Comparison of ENCODE assay signal across 15 cellular contexts in the genomic region with DNA sequence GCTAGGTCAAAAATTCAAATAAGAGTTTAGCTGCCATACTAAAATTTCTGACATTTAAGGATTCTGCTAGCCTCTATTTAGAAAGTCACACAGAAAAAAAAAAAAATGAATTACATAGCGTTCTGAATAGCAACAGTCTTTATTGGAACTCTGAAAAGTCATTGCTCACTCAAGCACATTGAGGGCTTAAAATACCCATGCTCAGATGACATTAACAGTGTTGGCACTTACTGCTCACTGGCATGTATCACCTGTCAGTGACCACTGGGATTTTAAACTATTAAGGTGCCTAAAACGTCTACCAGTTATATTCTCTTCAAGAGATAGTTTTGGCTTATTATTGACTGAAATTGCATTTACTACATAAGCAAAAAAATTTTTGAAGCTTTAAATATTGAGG.
DNase-seq lines count a peak whose midpoint lies in the region; ATAC-seq and TF ChIP-seq lines count a peak whose summit lies in the region.
"Had no signal": no experiment of that assay in that cellular context is flagged by ENCODE, and none has a peak within 500 bp of the region (broad histone marks: within the 10 kb centered on the region; RNA-seq: fewer than 3 reads in every experiment).

No MANE protein-coding gene starts in this region.

- no peaks in the 10 kb centered on the region for H3K27me3 ChIP-seq in heart right ventricle
- H3K27me3 ChIP-seq in right cardiac atrium (ENCODE audit: control insufficient read depth, insufficient read depth) = no peaks in the 10 kb centered on the region
- no peaks in the 10 kb centered on the region for H3K27me3 ChIP-seq in transverse colon
- H3K27me3 ChIP-seq: BLaER1 treated with 17β-estradiol and CSF1 and Interleukin-3, amounts not matched to agents 10 nM and 100 nM had no signal

- ATAC-seq in heart right ventricle = peak; percentile 74 to 98 (median 92)
- ATAC-seq in right cardiac atrium = peak; percentile 60 to 78
- ATAC-seq in HG02678 (IDR thresholded peaks at IDR 0.05; ENCODE audit: unreplicated experiment) = no peak
- ATAC-seq: CD8-positive, alpha-beta T cell had no signal

- in situ Hi-C loops in G401 (cut with HindIII; ENCODE audit: low sequenced_read_pairs) = no loop called here
- in situ Hi-C loops in transverse colon (cut with MboI; ENCODE audit: low pct_ligation_motif_present in 1 of 4, low pct_unique_long_range_greater_than_20kb in 1 of 4, low sequenced_read_pairs in 3 of 4) = no loop called here

- H3K4me3 ChIP-seq in heart right ventricle (no peak overlapping the region), right cardiac atrium (ENCODE audit: low read length) (no peak overlapping the region), transverse colon (no peak overlapping the region)
- H3K4me3 ChIP-seq: BLaER1 treated with 17β-estradiol and CSF1 and Interleukin-3, amounts not matched to agents 10 nM and 100 nM; GM23248; HAP-1 had no signal

- WGBS in heart right ventricle, 2 donors = 36 to 45% methylated on average over 2 of the region's 2 CpGs
- WGBS in right cardiac atrium = 54% methylated on average over 2 of the region's 2 CpGs
- WGBS in transverse colon (ENCODE audit: low coverage in 1 of 2), 2 donors = 57 to 74% methylated on average over 2 of the region's 2 CpGs

- intact Hi-C loops in heart right ventricle (cut with DNase I) = no loop called here
- intact Hi-C loops in right cardiac atrium (cut with DNase I) = no loop called here
- intact Hi-C loops in transverse colon (cut with DNase I; ENCODE audit: low total_unique reads) = no loop called here

- DNase-seq in G401 (ENCODE audit: low spot score) = peak; percentile 34
- DNase-seq in cerebellar cortex (ENCODE audit: low spot score) = peak; percentile 18
- DNase-seq in heart right ventricle = peak in 1 of 2 donors; percentile 31
- DNase-seq in right cardiac atrium = no peak
- DNase-seq in activated CD4-positive, alpha-beta T cell treated with anti-CD3 and anti-CD28 coated beads, Interleukin-2, amount 50 U/mL, for 1 hour = no peak
- no peak for DNase-seq in transverse colon
- DNase-seq: CD8-positive, alpha-beta T cell; DMS 273 treated with DMSO at 0.1 percent for 48 hours; DMS53; DND-41; EL; GM23248 had no signal

- H3K4me1 ChIP-seq in heart right ventricle = peaks cover 0 to 12% (median 0%) of the 10 kb centered on the region in 9 donors
- H3K4me1 ChIP-seq in right cardiac atrium (ENCODE audit: control insufficient read depth, insufficient read depth, low read length) = no peaks in the 10 kb centered on the region
- H3K4me1 ChIP-seq in transverse colon = no peaks in the 10 kb centered on the region
- H3K4me1 ChIP-seq: BLaER1 treated with 17β-estradiol and CSF1 and Interleukin-3, amounts not matched to agents 10 nM and 100 nM; HAP-1 had no signal

- H3K27ac ChIP-seq in heart right ventricle (peak overlapping the region in 9 of 10 donors; percentile 20 to 74 (median 54)), right cardiac atrium (ENCODE audit: low read length) (no peak overlapping the region), transverse colon (no peak overlapping the region)
- H3K27ac ChIP-seq: BLaER1 treated with 17β-estradiol and CSF1 and Interleukin-3, amounts not matched to agents 10 nM and 100 nM; GM23248 had no signal

- no peak for TF ChIP-seq POLR2A in transverse colon (IDR thresholded peaks at IDR 0.05)

- H3K9me3 ChIP-seq in heart right ventricle (peaks cover 0 to 10% (median 0%) of the 10 kb centered on the region in 11 donors), right cardiac atrium (ENCODE audit: control insufficient read depth, low read length) (no peaks in the 10 kb centered on the region), transverse colon (no peaks in the 10 kb centered on the region)
- H3K9me3 ChIP-seq: BLaER1 treated with 17β-estradiol and CSF1 and Interleukin-3, amounts not matched to agents 10 nM and 100 nM; HAP-1 had no signal

- no peak for TF ChIP-seq CTCF in heart right ventricle (IDR thresholded peaks at IDR 0.05)
- TF ChIP-seq CTCF in transverse colon (IDR thresholded peaks at IDR 0.05) = no peak

- no peak for TF ChIP-seq EP300 in transverse colon (IDR thresholded peaks at IDR 0.05; ENCODE audit: low read depth)

- H3K36me3 ChIP-seq in heart right ventricle (no peaks in the 10 kb centered on the region), transverse colon (no peaks in the 10 kb centered on the region)
- H3K36me3 ChIP-seq: BLaER1 treated with 17β-estradiol and CSF1 and Interleukin-3, amounts not matched to agents 10 nM and 100 nM; HAP-1 had no signal

Comparison
In these comparisons a context has a peak if more than half of its experiments do, and no peak if none do; other contexts are left out.
1. H3K27ac ChIP-seq: peak in heart right ventricle (9 of 10); none in right cardiac atrium (single experiment) and transverse colon (0 of 4).
2. DNase-seq: peak in G401 (single experiment) and cerebellar cortex (single experiment); none in right cardiac atrium (0 of 3), activated CD4-positive, alpha-beta T cell treated with anti-CD3 and anti-CD28 coated beads, Interleukin-2, amount 50 U/mL, for 1 hour (single experiment) and transverse colon (single experiment).